15 cellular contexts compared by ENCODE assay signal in genomic region chr1:12049625-12050024, GRCh38. TPM values are rescaled to one million over a fixed set of nuclear protein-coding genes. Genes with fewer than 3 reads are reported as not detected.
DNase-seq lines count a peak whose midpoint lies in the region; ATAC-seq, FAIRE-seq and TF ChIP-seq lines count a peak whose summit lies in the region.
"Had no signal": no experiment of that assay in that cellular context is flagged by ENCODE, and none has a peak within 500 bp of the region (broad histone marks: within the 10 kb centered on the region; RNA-seq: fewer than 3 reads in every experiment).

No MANE protein-coding gene starts in this region.

- POLR2A ChIA-PET in K562 (lab: Yijun Ruan, JAX): interaction anchor here (0.8 to 8.3 kb wide), 6 partner anchors 11 to 141 kb away, joined by 3 to 67 read pairs (median 4); no protein-coding TSS in a partner anchor

- peak; percentile 58 for FAIRE-seq in GM12892 (lab: Jason Lieb, UNC)
- no peak for FAIRE-seq in K562 (lab: Jason Lieb, UNC)

- BruUV-seq in K562 (replicated peaks; lab: Mats Ljungman, UMichigan): no TSS peak

- intact Hi-C loops in K562 (cut with micrococcal nuclease): no loop called here

- TF ChIP-seq RAD21 in K562 (CRISPR knock-in tag; conservative IDR thresholded peaks at IDR 0.05 in 1 of 2, IDR thresholded peaks at IDR 0.05 in 1 of 2): no peak

- TF ChIP-seq CTCF in K562 (IDR thresholded peaks at IDR 0.05 in 2 of 3, conservative IDR thresholded peaks at IDR 0.05 in 1 of 3; ENCODE audit: insufficient read depth in 2 of 3, low read depth in 1 of 3, low read length in 3 of 3): 0 out of 6 replicates have a peak, but pooled peaks of 2 of the 3 experiments have one; percentile 9 to 19

- H3K4me3 ChIP-seq in K562: no peak overlapping the region
- H3K4me3 ChIP-seq in HAP-1: no peak overlapping the region
- H3K4me3 ChIP-seq: Peyer's patch had no signal

- H3K9me3 ChIP-seq in K562 (replicated peaks; ENCODE audit: control insufficient read depth, insufficient read depth, low read depth, low read length) (no peaks in the 10 kb centered on the region), HAP-1 (no peaks in the 10 kb centered on the region)
- H3K9me3 ChIP-seq: Peyer's patch had no signal

- DNase-seq in AML-193 (lab: John Stamatoyannopoulos, UW) (peak; percentile 32 to 44), GM12892 (ENCODE audit: insufficient read length) (no peak), NCI-H1417 (lab: John Stamatoyannopoulos, UW) (peak in 2 of 3 experiments; percentile 23 to 71), K562 (ENCODE audit: extremely low read depth in 1 of 4, low spot score in 3 of 4) (no peak), HAP-1 (ENCODE audit: low spot score in 2 of 2) (no peak)
- DNase-seq in stimulated activated CD4-positive, alpha-beta T cell treated with anti-CD3 and anti-CD28 coated beads, Interleukin-15, amount 100 ng/mL, for 24 hours: no peak
- DNase-seq: activated CD4-positive, alpha-beta T cell treated with anti-CD3 and anti-CD28 coated beads, Interleukin-2, amount 10 ng/mL, durations not matched to agents 24 days and 14 days; DND-41; effector CD4-positive, alpha-beta T cell; left ventricle myocardium superior; NCI-H2171; Peyer's patch had no signal

- CTCF ChIA-PET in K562 (lab: Yijun Ruan, JAX; ENCODE audit: low intra/inter-chr PET ratio): no interaction called here

- no peak overlapping the region for H3K9ac ChIP-seq in K562 (ENCODE audit: insufficient read depth in 1 of 2, low read depth in 2 of 2, low read length in 2 of 2)

- peaks cover 19 to 42% of the 10 kb centered on the region in 2 experiments; a peak in 4 of 5 replicates for H3K4me1 ChIP-seq in K562 (replicated peaks in 1 of 2; ENCODE audit: control insufficient read depth in 2 of 2, insufficient read depth in 2 of 2, low read length in 2 of 2)
- no peaks in the 10 kb centered on the region for H3K4me1 ChIP-seq in HAP-1

- no peak overlapping the region for H3K27ac ChIP-seq in K562 (ENCODE audit: extremely low read depth, low read depth, low read length)
- H3K27ac ChIP-seq: Peyer's patch had no signal

- ATAC-seq in K562: no peak
- no peak for ATAC-seq in HG03457 (IDR thresholded peaks at IDR 0.05; ENCODE audit: unreplicated experiment)
- ATAC-seq in HG03342 (IDR thresholded peaks at IDR 0.05; ENCODE audit: unreplicated experiment): no peak
- ATAC-seq: left ventricle myocardium superior had no signal

- no peaks in the 10 kb centered on the region for H3K9me1 ChIP-seq in K562 (ENCODE audit: control insufficient read depth, insufficient read depth, low read length)

- no peak overlapping the region for H2AFZ ChIP-seq in K562 (ENCODE audit: low read depth, low read length)

- no peaks in the 10 kb centered on the region for H3K79me2 ChIP-seq in K562 (ENCODE audit: control insufficient read depth, insufficient read depth, low read length)

- 44% methylated on average over 3 of the region's 4 CpGs for WGBS in K562 (ENCODE audit: insufficient coverage, low coverage, missing lambda C conversion rate)

- H4K20me1 ChIP-seq in K562 (replicated peaks; ENCODE audit: control insufficient read depth, insufficient read depth, low read length): no peaks in the 10 kb centered on the region

- TF ChIP-seq EP300 in K562 (IDR thresholded peaks at IDR 0.05; ENCODE audit: low read length): no peak

- H3K27me3 ChIP-seq in K562 (ENCODE audit: control insufficient read depth in 2 of 2, insufficient read depth in 2 of 2, low read length in 2 of 2) (no peaks in the 10 kb centered on the region), HAP-1 (ENCODE audit: low read depth) (no peaks in the 10 kb centered on the region)
- H3K27me3 ChIP-seq: Peyer's patch had no signal

- in situ Hi-C loops in K562 (cut with MboI): no loop called here
- in situ Hi-C loops in HAP-1 (cut with MboI; ENCODE audit: low sequenced_read_pairs): no loop called here

- TF ChIP-seq POLR2A in GM12892 (IDR thresholded peaks at IDR 0.05; ENCODE audit: low read depth, low read length) (no peak), K562 (conservative IDR thresholded peaks at IDR 0.05) (no peak)

- H3K36me3 ChIP-seq in K562 (ENCODE audit: control insufficient read depth, insufficient read depth, low read length): no peaks in the 10 kb centered on the region
- no peaks in the 10 kb centered on the region for H3K36me3 ChIP-seq in HAP-1 (replicated peaks)
- H3K36me3 ChIP-seq: Peyer's patch had no signal

- no peak overlapping the region for H3K4me2 ChIP-seq in K562 (ENCODE audit: insufficient read depth, low read length)

TF ChIP-seq in K562, 482 proteins besides CTCF, POLR2A, EP300 and RAD21 (continues in another document):
- no peak for TF ChIP-seq ZNF174 (CRISPR knock-in tag; IDR thresholded peaks at IDR 0.05)
- TF ChIP-seq HNRNPH1 (optimal IDR thresholded peaks at IDR 0.05; ENCODE audit: low read depth, low read length): no peak
- no peak for TF ChIP-seq PCBP2 (IDR thresholded peaks at IDR 0.05; ENCODE audit: low read depth, low read length, poor library complexity, severe bottlenecking)
- no peak for TF ChIP-seq U2AF2 (optimal IDR thresholded peaks at IDR 0.05; ENCODE audit: low read depth, low read length)
- no peak for TF ChIP-seq ZNF408 (CRISPR knock-in tag; IDR thresholded peaks at IDR 0.05; ENCODE audit: low read depth)
- no peak for TF ChIP-seq ZNF444 (CRISPR knock-in tag; IDR thresholded peaks at IDR 0.05)
- TF ChIP-seq JUND (IDR thresholded peaks at IDR 0.05; ENCODE audit: borderline replicate concordance, low read depth, low read length): no peak
- TF ChIP-seq JUND (tag; IDR thresholded peaks at IDR 0.05; ENCODE audit: borderline replicate concordance, low read depth, low read length): no peak
- no peak for TF ChIP-seq TAL1 (IDR thresholded peaks at IDR 0.05)
- no peak for TF ChIP-seq CCAR2 (IDR thresholded peaks at IDR 0.05; ENCODE audit: low read depth, low read length)
- TF ChIP-seq SMARCA5 (IDR thresholded peaks at IDR 0.05): no peak
- no peak for TF ChIP-seq KLF6 (CRISPR knock-in tag; IDR thresholded peaks at IDR 0.05; ENCODE audit: borderline replicate concordance)
- no peak for TF ChIP-seq KDM5B (IDR thresholded peaks at IDR 0.05; ENCODE audit: insufficient replicate concordance, low read depth, low read length)
- no peak for TF ChIP-seq NCOR1 (IDR thresholded peaks at IDR 0.05)
- TF ChIP-seq MAZ (CRISPR knock-in tag; conservative IDR thresholded peaks at IDR 0.05 in 1 of 2, IDR thresholded peaks at IDR 0.05 in 1 of 2): no peak
- TF ChIP-seq ZNF75A (CRISPR knock-in tag; IDR thresholded peaks at IDR 0.05): no peak
- TF ChIP-seq ZNF121 (CRISPR knock-in tag; conservative IDR thresholded peaks at IDR 0.05): no peak
- TF ChIP-seq RFX5 (IDR thresholded peaks at IDR 0.05; ENCODE audit: low read depth, low read length): no peak

RNA-seq across cellular contexts. Expression of gene TNFRSF8, which starts 13.5 kb away (rescaled TPM):
- 45.9 TPM for polyA plus RNA-seq in GM12892 (2012; ENCODE audit: missing spikeins)
- 14.4 and 37.6 TPM in 2 replicates for total RNA-seq in K562 (2011; cell fraction: chromatin; rRNA removed; ENCODE audit: low replicate concordance)
- total RNA-seq in K562 (2011; cell fraction: nucleolus; rRNA removed): 36.7 and 39.3 TPM in 2 replicates
- 23.4 and 24.7 TPM in 2 replicates for total RNA-seq in K562 (2011; cell fraction: nucleoplasm; rRNA removed)
- total RNA-seq in K562 (2014; rRNA removed): 22.2 and 27.1 TPM in 2 replicates
- total RNA-seq in K562 (2014; rRNA removed; fragmentation: Illumina TruSeq; extraction: Trizol): 5.9 and 8.7 TPM in 2 replicates
- total RNA-seq in K562 (2015; rRNA removed; fragmentation: Illumina TruSeq; extraction: Trizol): 17.1 and 18.9 TPM in 2 replicates
- 38.4 and 40.2 TPM in 2 replicates for total RNA-seq in K562 (2021)
- 5.6 and 12.0 TPM in 2 replicates for polyA plus RNA-seq in K562 (2011; rRNA removed)
- polyA plus RNA-seq in K562 (2011; cell fraction: cytosol; rRNA removed): 10.7 and 17.1 TPM in 2 replicates
- 8.7 and 10.8 TPM in 2 replicates for polyA plus RNA-seq in K562 (2011; cell fraction: nucleus; rRNA removed)
- polyA plus RNA-seq in K562 (2012): 23.2 and 39.4 TPM in 2 replicates
- polyA plus RNA-seq in K562 (2014; fragmentation: Illumina TruSeq; extraction: Trizol): 22.4 and 24.4 TPM in 2 replicates
- 1 to 10 TPM; 3.5 to 3.7 TPM for polyA plus RNA-seq in K562 (2014; fragmentation: Nextera tagmentation; extraction: Ambion mirVana)
- 18.2 and 19.9 TPM in 2 replicates for polyA plus RNA-seq in K562 (2014; rRNA removed)
- polyA minus RNA-seq in K562 (2011; rRNA and poly(A)+ RNA removed): 6.5 and 7.8 TPM in 2 replicates
- 14.6 and 16.9 TPM in 2 replicates for polyA minus RNA-seq in K562 (2011; cell fraction: cytosol; rRNA and poly(A)+ RNA removed)
- 5.3 and 7.6 TPM in 2 replicates for polyA minus RNA-seq in K562 (2011; cell fraction: nucleus; rRNA and poly(A)+ RNA removed)
- total RNA-seq: LHCN-M2, Peyer's patch had no signal

RNA-seq across cellular contexts. Expression of gene MIIP, which starts 30.3 kb away (rescaled TPM):
- polyA plus RNA-seq in GM12892 (2012; ENCODE audit: missing spikeins): 24.8 TPM
- total RNA-seq in K562 (2011; cell fraction: chromatin; rRNA removed; ENCODE audit: low replicate concordance): 73.6 and 259 TPM in 2 replicates
- total RNA-seq in K562 (2011; cell fraction: nucleolus; rRNA removed): 259 and 285 TPM in 2 replicates
- 145 and 161 TPM in 2 replicates for total RNA-seq in K562 (2011; cell fraction: nucleoplasm; rRNA removed)
- 117 and 131 TPM in 2 replicates for total RNA-seq in K562 (2014; rRNA removed)
- total RNA-seq in K562 (2014; rRNA removed; fragmentation: Illumina TruSeq; extraction: Trizol): 11.8 and 17.2 TPM in 2 replicates
- total RNA-seq in K562 (2015; rRNA removed; fragmentation: Illumina TruSeq; extraction: Trizol): 50.7 and 55.6 TPM in 2 replicates
- total RNA-seq in K562 (2021): 92.8 and 102 TPM in 2 replicates
- 48.3 and 113 TPM in 2 replicates for polyA plus RNA-seq in K562 (2011; rRNA removed)
- 79.2 and 124 TPM in 2 replicates for polyA plus RNA-seq in K562 (2011; cell fraction: cytosol; rRNA removed)
- 514 and 538 TPM in 2 replicates for polyA plus RNA-seq in K562 (2011; cell fraction: nucleus; rRNA removed)
- 79.3 and 134 TPM in 2 replicates for polyA plus RNA-seq in K562 (2012)
- polyA plus RNA-seq in K562 (2014; fragmentation: Illumina TruSeq; extraction: Trizol): 30.8 and 57.5 TPM in 2 replicates
- polyA plus RNA-seq in K562 (2014; fragmentation: Nextera tagmentation; extraction: Ambion mirVana): 1 to 10 TPM; 2.5 to 5.1 TPM
- 105 and 108 TPM in 2 replicates for polyA plus RNA-seq in K562 (2014; rRNA removed)
- polyA minus RNA-seq in K562 (2011; rRNA and poly(A)+ RNA removed): 15.8 and 16.2 TPM in 2 replicates
- 26.3 and 43.2 TPM in 2 replicates for polyA minus RNA-seq in K562 (2011; cell fraction: cytosol; rRNA and poly(A)+ RNA removed)
- polyA minus RNA-seq in K562 (2011; cell fraction: nucleus; rRNA and poly(A)+ RNA removed): 54.1 and 78.2 TPM in 2 replicates

Comparison
In these comparisons a context has a peak if more than half of its experiments do, and no peak if none do; other contexts are left out.
1. DNase-seq: peak in AML-193 (2 of 2) and NCI-H1417 (2 of 3); none in GM12892 (single experiment), K562 (0 of 4), stimulated activated CD4-positive, alpha-beta T cell treated with anti-CD3 and anti-CD28 coated beads, Interleukin-15, amount 100 ng/mL, for 24 hours (single experiment) and HAP-1 (0 of 2).